Comparison of ENCODE assay signal across 24 cellular contexts in the genomic region with DNA sequence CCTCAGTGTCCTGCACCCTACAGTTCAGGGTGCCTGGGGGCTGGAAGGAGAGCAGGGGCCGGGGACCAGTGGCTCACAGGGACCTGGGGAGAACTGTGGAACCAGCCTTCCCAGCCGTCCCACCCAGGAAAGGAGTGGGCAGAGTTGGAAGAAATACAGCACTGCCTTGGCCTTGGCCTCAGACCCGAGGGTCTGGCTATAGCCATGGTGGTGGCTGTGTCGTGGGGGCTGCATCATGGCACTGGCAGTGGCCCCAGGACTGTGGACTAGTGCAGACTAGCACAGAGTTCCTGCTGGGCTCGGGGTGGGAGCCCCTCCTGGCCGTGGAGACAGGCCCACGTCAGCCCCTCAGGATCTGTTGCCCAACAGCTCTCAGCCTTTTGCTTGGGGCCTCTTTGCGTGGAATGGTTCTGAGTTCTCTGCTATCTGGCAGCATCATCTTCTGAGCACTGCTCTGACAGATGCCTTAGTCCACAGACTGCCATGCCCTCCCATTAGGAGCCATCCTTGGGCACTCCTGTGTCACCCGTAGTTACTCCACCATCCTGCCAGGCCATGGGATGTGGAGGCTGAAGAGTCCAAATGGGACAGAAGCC. TPM values are rescaled to one million over a fixed set of nuclear protein-coding genes. Genes with fewer than 3 reads are reported as not detected.
A peak's percentile ranks its signal among the peaks of the same experiment; 100 is the strongest.
DNase-seq lines count a peak whose midpoint lies in the region; ATAC-seq and TF ChIP-seq lines count a peak whose summit lies in the region.
"Had no signal": no experiment of that assay in that cellular context is flagged by ENCODE, and none has a peak within 500 bp of the region (broad histone marks: within the 10 kb centered on the region; RNA-seq: fewer than 3 reads in every experiment).

No MANE protein-coding gene starts in this region.

- H3K9me3 ChIP-seq in BLaER1 (no peaks in the 10 kb centered on the region), hepatocyte (ENCODE audit: low read depth) (no peaks in the 10 kb centered on the region)
- H3K9me3 ChIP-seq: ascending aorta, thyroid gland had no signal

- H2AFZ ChIP-seq in hepatocyte, result no peak overlapping the region
- H2AFZ ChIP-seq: parathyroid adenoma had no signal

- in situ Hi-C loops in GM13976 (cut with MboI; ENCODE audit: low sequenced_read_pairs, unreplicated experiment) (no loop called here), KBM-7 (cut with MboI; ENCODE audit: low pct_unique_long_range_greater_than_20kb, low sequenced_read_pairs) (no loop called here)

- H3K9ac ChIP-seq in BLaER1, result 0 out of 2 replicates have a peak overlapping the region, but pooled peaks have one; percentile 37
- H3K9ac ChIP-seq: parathyroid adenoma had no signal

- H3K27ac ChIP-seq in BLaER1, result no peak overlapping the region
- peak overlapping the region; percentile 96 for H3K27ac ChIP-seq in hepatocyte
- H3K27ac ChIP-seq: ascending aorta, parathyroid adenoma, thyroid gland had no signal

- H4K20me1 ChIP-seq in BLaER1, result peaks cover 28% of the 10 kb centered on the region; the same call in 1 of the 2 replicates
- no peaks in the 10 kb centered on the region for H4K20me1 ChIP-seq in hepatocyte (ENCODE audit: insufficient read depth, poor library complexity, severe bottlenecking)

- ATAC-seq in GM21529 (IDR thresholded peaks at IDR 0.05; ENCODE audit: unreplicated experiment), result no peak
- ATAC-seq: T-cell had no signal

- H3K9me2 ChIP-seq in hepatocyte (replicated peaks; ENCODE audit: insufficient read depth), result no peaks in the 10 kb centered on the region

- peaks cover 46% of the 10 kb centered on the region for H3K79me2 ChIP-seq in hepatocyte

- TF ChIP-seq CTCF in GM13976 (IDR thresholded peaks at IDR 0.05; ENCODE audit: borderline replicate concordance, control extremely low read depth, extremely low read depth, insufficient read depth, missing control alignments), result no peak
- TF ChIP-seq CTCF in hepatocyte (IDR thresholded peaks at IDR 0.05; ENCODE audit: poor library complexity), result no peak

- H3K4me3 ChIP-seq in BLaER1 (no peak overlapping the region), hepatocyte (no peak overlapping the region)
- H3K4me3 ChIP-seq: ascending aorta, K562, thyroid gland had no signal

- H3K27me3 ChIP-seq in BLaER1 (no peaks in the 10 kb centered on the region), hepatocyte (no peaks in the 10 kb centered on the region)
- H3K27me3 ChIP-seq: ascending aorta, thyroid gland had no signal

- WGBS in hepatocyte (ENCODE audit: low lambda C conversion rate, missing lambda C conversion rate), result 93% methylated on average over 9 of the region's 9 CpGs

- H3K4me2 ChIP-seq in BLaER1 (peak overlapping the region; percentile 46), hepatocyte (no peak overlapping the region)

- intact Hi-C loops in posterior vena cava (cut with DNase I), result no loop called here

- H3K4me1 ChIP-seq in BLaER1 (peaks cover 62% of the 10 kb centered on the region), hepatocyte (ENCODE audit: insufficient read depth) (peaks cover 73% of the 10 kb centered on the region)
- H3K4me1 ChIP-seq: ascending aorta, parathyroid adenoma had no signal

- H3K36me3 ChIP-seq in BLaER1 (peaks cover 28% of the 10 kb centered on the region), hepatocyte (replicated peaks; ENCODE audit: insufficient read depth, low read depth) (no peaks in the 10 kb centered on the region)

- DNase-seq in GM13976 (ENCODE audit: low spot score), result peak; percentile 24
- no peak for DNase-seq in hepatocyte (ENCODE audit: low spot score)
- DNase-seq in posterior vena cava (ENCODE audit: low spot score), result peak; percentile 66
- no peak for DNase-seq in DMS79 treated with DMSO at 0.1 percent for 48 hours (lab: John Stamatoyannopoulos, UW)
- no peak for DNase-seq in KBM-7
- DNase-seq: activated CD4-positive, alpha-beta T cell treated with anti-CD3 and anti-CD28 coated beads, Interleukin-2, amount 50 U/mL, for 4 hours; activated naive CD4-positive, alpha-beta T cell treated with anti-CD3 and anti-CD28 coated beads, Interleukin-2, amount 10 ng/mL, durations not matched to agents 7 days and 5 days; activated T-cell treated with anti-CD3 and anti-CD28 coated beads, Interleukin-2, amount 50 U/mL, for 1 hour; cerebellar nuclear complex; effector CD4-positive, alpha-beta T cell; foreskin melanocyte; kidney; naive B cell; NCI-H187; NCI-H2227 treated with DMSO at 0.1 percent for 48 hours; NCI-H774; stimulated activated naive CD4-positive, alpha-beta T cell; T-cell; thyroid gland had no signal

RNA-seq across cellular contexts. Expression of a gene that starts 12.6 kb away (rescaled TPM):
- total RNA-seq in hepatocyte (284 and 295 TPM in 2 replicates), posterior vena cava (1 to 10 TPM; 4.0 to 6.2 TPM)
- polyA plus RNA-seq in hepatocyte, result 332 and 337 TPM in 2 replicates

RNA-seq across cellular contexts. Expression of a gene that starts 30.5 kb away (rescaled TPM):
- total RNA-seq in hepatocyte, result 3.5 and 4.6 TPM in 2 replicates
- 1.9 and 3.4 TPM in 2 replicates for polyA plus RNA-seq in hepatocyte
- 1 to 10 TPM; 4.5 to 4.9 TPM for total RNA-seq in posterior vena cava

Comparison
In these comparisons a context has a peak if more than half of its experiments do, and no peak if none do; other contexts are left out.
1. DNase-seq: peak in GM13976 (single experiment) and posterior vena cava (single experiment); none in hepatocyte (single experiment), DMS79 treated with DMSO at 0.1 percent for 48 hours (single experiment) and KBM-7 (single experiment).
2. RNA of a gene that starts 12.6 kb away (total RNA-seq): 284 to 295 TPM in hepatocyte; 4.0 to 6.2 TPM in posterior vena cava; every median in the first group is over 10 times any median in the second.